9 cellular contexts compared by ENCODE assay signal in the genomic region with DNA sequence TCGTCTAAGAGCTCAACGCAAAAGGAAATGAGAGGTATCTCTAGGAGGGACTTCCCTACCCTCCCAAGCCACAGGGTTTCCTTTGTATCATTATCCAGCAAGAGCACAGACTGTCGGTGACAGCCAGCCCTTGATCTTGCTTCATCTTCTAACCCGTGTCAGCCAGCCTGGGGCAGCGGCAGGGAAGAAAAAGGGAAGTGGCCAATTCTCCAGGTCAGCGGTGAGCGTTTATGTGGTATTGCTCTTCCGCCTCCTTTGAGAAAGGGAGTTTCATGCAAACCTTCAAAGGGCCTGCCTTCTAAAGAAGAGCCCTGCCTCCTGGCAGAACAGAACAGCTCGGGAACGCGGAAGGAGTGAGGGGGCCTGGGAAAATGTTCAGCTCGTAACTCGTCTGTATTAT. TPM values are rescaled to one million over a fixed set of nuclear protein-coding genes. Genes with fewer than 3 reads are reported as not detected.
DNase-seq lines count a peak whose midpoint lies in the region; ATAC-seq, FAIRE-seq and TF ChIP-seq lines count a peak whose summit lies in the region.
"Had no signal": no experiment of that assay in that cellular context is flagged by ENCODE, and none has a peak within 500 bp of the region (broad histone marks: within the 10 kb centered on the region; RNA-seq: fewer than 3 reads in every experiment).

No MANE protein-coding gene starts in this region.

- peak overlapping the region; percentile 35; the same call in 1 of the 2 replicates for H3K4me3 ChIP-seq in GM12878

- TF ChIP-seq CTCF in GM12878 (IDR thresholded peaks at IDR 0.05 in 2 of 3, conservative IDR thresholded peaks at IDR 0.05 in 1 of 3; ENCODE audit: control insufficient read depth in 2 of 3, extremely low read depth in 1 of 3, insufficient read depth in 1 of 3, low read depth in 3 of 3, low read length in 3 of 3): no peak

- H3K36me3 ChIP-seq in GM12878 (ENCODE audit: control insufficient read depth in 2 of 2, insufficient read depth in 2 of 2, low read length in 1 of 2): no peaks in the 10 kb centered on the region

- 8% methylated on average over 13 of the region's 13 CpGs for WGBS in GM12878 (ENCODE audit: insufficient coverage, insufficient replicate concordance, low lambda C conversion rate, missing lambda C conversion rate)

- ATAC-seq in Right ventricle myocardium superior (ENCODE audit: poor library complexity): peak; percentile 51
- ATAC-seq in left cardiac atrium: no peak
- peak; percentile 85 for ATAC-seq in HG03103 (IDR thresholded peaks at IDR 0.05; ENCODE audit: low read depth, unreplicated experiment)
- peak; percentile 96 for ATAC-seq in GM12878

- no peaks in the 10 kb centered on the region for H3K27me3 ChIP-seq in GM12878 (replicated peaks in 1 of 2; ENCODE audit: control insufficient read depth in 2 of 2, insufficient read depth in 2 of 2, low read length in 1 of 2)

- H4K20me1 ChIP-seq in GM12878 (ENCODE audit: control insufficient read depth, insufficient read depth): no peaks in the 10 kb centered on the region

- CTCF ChIA-PET in GM12878 (lab: Yijun Ruan, JAX): interaction anchor here (1.5 kb wide), 1 partner anchor 8 kb away, joined by 4 read pairs; no protein-coding TSS in a partner anchor

- SMC1A ChIA-PET in GM12878 (lab: Charles Lee; ENCODE audit: uncharacterized antibody, unreplicated experiment): interaction anchor here (0.9 to 1.7 kb wide), 6 partner anchors 9 to 414 kb away, joined by 3 to 6 read pairs (median 4); no protein-coding TSS in a partner anchor

- no peak overlapping the region for H3K9ac ChIP-seq in GM12878 (ENCODE audit: control insufficient read depth, insufficient read depth, low read length)
- H3K9ac ChIP-seq: KMS-11 had no signal

- peaks cover 6% of the 10 kb centered on the region for H3K4me1 ChIP-seq in GM12878 (ENCODE audit: control insufficient read depth, insufficient read depth, low read length)

- H3K9me3 ChIP-seq in GM12878 (replicated peaks; ENCODE audit: control insufficient read depth, insufficient read depth, low read length): peaks cover 2% of the 10 kb centered on the region; the same call in 1 of the 3 replicates

- TF ChIP-seq POLR2A in GM12878 (IDR thresholded peaks at IDR 0.05; ENCODE audit: low read depth, low read length): no peak

- H3K27ac ChIP-seq in GM12878 (ENCODE audit: control insufficient read depth, insufficient read depth): no peak overlapping the region
- H3K27ac ChIP-seq: KMS-11 had no signal

- no peak overlapping the region for H2AFZ ChIP-seq in GM12878 (ENCODE audit: control insufficient read depth, low read depth, low read length)

- FAIRE-seq in GM12878 (lab: Jason Lieb, UNC): peak; percentile 81

- DNase-seq in Right ventricle myocardium superior: no peak
- no peak for DNase-seq in left cardiac atrium
- DNase-seq in GM12878 (ENCODE audit: low read depth, low spot score): peak; percentile 52
- no peak for DNase-seq in NCI-H82 (lab: John Stamatoyannopoulos, UW)
- no peak for DNase-seq in dedifferentiated amniotic fluid mesenchymal stem cell (ENCODE audit: extremely low spot score)
- no peak for DNase-seq in NCI-H2107 (lab: John Stamatoyannopoulos, UW)
- DNase-seq in activated CD4-positive, alpha-beta T cell treated with anti-CD3 and anti-CD28 coated beads for 48 hours: no peak

- peak; percentile 48 to 60; a peak in 3 of 4 replicates for TF ChIP-seq EP300 in GM12878 (IDR thresholded peaks at IDR 0.05; ENCODE audit: borderline replicate concordance in 1 of 2, control insufficient read depth in 1 of 2, low read depth in 2 of 2, low read length in 2 of 2)

- POLR2A ChIA-PET in GM12878 (lab: Charles Lee): interaction anchor here (0.6 kb wide), 1 partner anchor 10 kb away, joined by 3 read pairs; no protein-coding TSS in a partner anchor

- TF ChIP-seq RAD21 in GM12878 (IDR thresholded peaks at IDR 0.05; ENCODE audit: insufficient read depth, low read depth, low read length): no peak

- no TSS peak for BruUV-seq in GM12878 (replicated peaks; lab: Mats Ljungman, UMichigan)

- peak overlapping the region; percentile 59 for H3K4me2 ChIP-seq in GM12878 (ENCODE audit: control insufficient read depth, insufficient read depth)
- H3K4me2 ChIP-seq: KMS-11 had no signal

- RAD21 ChIA-PET in GM12878 (lab: Charles Lee; ENCODE audit: unreplicated experiment): interaction anchor here (0.9 kb wide), 1 partner anchor 44 kb away, joined by 3 read pairs; no protein-coding TSS in a partner anchor

- in situ Hi-C loops in GM12878 (cut with MboI): no loop called here

- intact Hi-C loops in Right ventricle myocardium superior (cut with DNase I) (no loop called here), left cardiac atrium (cut with DNase I) (no loop called here), GM12878 (cut with micrococcal nuclease; ENCODE audit: unreplicated experiment) (no loop called here)

- no peaks in the 10 kb centered on the region for H3K79me2 ChIP-seq in GM12878 (ENCODE audit: control insufficient read depth, insufficient read depth, low read length)

TF ChIP-seq in GM12878, 131 proteins besides CTCF, POLR2A, EP300 and RAD21 (continues in another document):
- TF ChIP-seq RUNX3 (IDR thresholded peaks at IDR 0.05; ENCODE audit: low read length) (peak; percentile 95), NR2C1 (IDR thresholded peaks at IDR 0.05) (no peak), BCL11A (IDR thresholded peaks at IDR 0.05; ENCODE audit: low read depth, low read length) (peak; percentile 38; the same call in 1 of the 2 replicates), CBFB (IDR thresholded peaks at IDR 0.05; ENCODE audit: low read depth) (0 out of 2 replicates have a peak, but pooled peaks have one; percentile 28), SP1 (IDR thresholded peaks at IDR 0.05; ENCODE audit: low read depth, low read length) (no peak), YY1 (IDR thresholded peaks at IDR 0.05; ENCODE audit: low read depth, low read length) (no peak), MXI1 (IDR thresholded peaks at IDR 0.05; ENCODE audit: low read depth, low read length) (0 out of 2 replicates have a peak, but pooled peaks have one; percentile 16), TBL1XR1 (IDR thresholded peaks at IDR 0.05; ENCODE audit: low read depth, low read length) (no peak), CHD1 (IDR thresholded peaks at IDR 0.05; ENCODE audit: low read depth, low read length) (no peak), CEBPB (IDR thresholded peaks at IDR 0.05; ENCODE audit: borderline replicate concordance in 1 of 2, low read depth in 2 of 2, low read length in 2 of 2) (peak in 1 of 2 experiments; percentile 33; a peak in 1 of 4 replicates), ZNF207 (IDR thresholded peaks at IDR 0.05; ENCODE audit: borderline replicate concordance) (no peak), ETV6 (conservative IDR thresholded peaks at IDR 0.05 in 1 of 2, IDR thresholded peaks at IDR 0.05 in 1 of 2; ENCODE audit: borderline replicate concordance in 1 of 2, low read depth in 1 of 2) (peak in 1 of 2 experiments; percentile 78; a peak in 2 of 4 replicates), SPI1 (IDR thresholded peaks at IDR 0.05; ENCODE audit: borderline replicate concordance, insufficient read depth, low read depth, low read length) (peak; percentile 99), EGR1 (IDR thresholded peaks at IDR 0.05; ENCODE audit: borderline replicate concordance in 1 of 2, low read depth in 2 of 2, low read length in 2 of 2) (no peak)
- TF ChIP-seq, protein P1, sequence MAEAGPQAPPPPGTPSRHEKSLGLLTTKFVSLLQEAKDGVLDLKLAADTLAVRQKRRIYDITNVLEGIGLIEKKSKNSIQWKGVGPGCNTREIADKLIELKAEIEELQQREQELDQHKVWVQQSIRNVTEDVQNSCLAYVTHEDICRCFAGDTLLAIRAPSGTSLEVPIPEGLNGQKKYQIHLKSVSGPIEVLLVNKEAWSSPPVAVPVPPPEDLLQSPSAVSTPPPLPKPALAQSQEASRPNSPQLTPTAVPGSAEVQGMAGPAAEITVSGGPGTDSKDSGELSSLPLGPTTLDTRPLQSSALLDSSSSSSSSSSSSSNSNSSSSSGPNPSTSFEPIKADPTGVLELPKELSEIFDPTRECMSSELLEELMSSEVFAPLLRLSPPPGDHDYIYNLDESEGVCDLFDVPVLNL (IDR thresholded peaks at IDR 0.05; ENCODE audit: low read depth, low read length): no peak
- TF ChIP-seq, protein P2, sequence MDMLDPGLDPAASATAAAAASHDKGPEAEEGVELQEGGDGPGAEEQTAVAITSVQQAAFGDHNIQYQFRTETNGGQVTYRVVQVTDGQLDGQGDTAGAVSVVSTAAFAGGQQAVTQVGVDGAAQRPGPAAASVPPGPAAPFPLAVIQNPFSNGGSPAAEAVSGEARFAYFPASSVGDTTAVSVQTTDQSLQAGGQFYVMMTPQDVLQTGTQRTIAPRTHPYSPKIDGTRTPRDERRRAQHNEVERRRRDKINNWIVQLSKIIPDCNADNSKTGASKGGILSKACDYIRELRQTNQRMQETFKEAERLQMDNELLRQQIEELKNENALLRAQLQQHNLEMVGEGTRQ (IDR thresholded peaks at IDR 0.05; ENCODE audit: borderline replicate concordance, low read depth, low read length): no peak

RNA-seq across cellular contexts. Expression of a gene that starts 41.9 kb away (rescaled TPM):
- total RNA-seq in Right ventricle myocardium superior: 8.4 TPM
- total RNA-seq in left cardiac atrium: 10 to 100 TPM in 1 of 2 donors, 1 to 10 TPM in 1; 9.5 to 14.8 TPM
- 0.12 and 0.13 TPM in 2 replicates for total RNA-seq in GM12878 (2013; cell fraction: nucleolus; rRNA removed)
- 0.22 and 0.40 TPM in 2 replicates for total RNA-seq in GM12878 (2014; rRNA removed)
- total RNA-seq in GM12878 (2014; rRNA removed; fragmentation: Illumina TruSeq; extraction: Trizol): 0.18 and 0.27 TPM in 2 replicates
- total RNA-seq in GM12878 (2021): 0.40 and 0.44 TPM in 2 replicates
- 0.72 TPM for polyA plus RNA-seq in GM12878 (2011; ENCODE audit: low read depth)
- 1.3 and 1.5 TPM in 2 replicates for polyA plus RNA-seq in GM12878 (2011; rRNA removed)
- 1.2 and 1.3 TPM in 2 replicates for polyA plus RNA-seq in GM12878 (2011; cell fraction: cytosol; rRNA removed)
- polyA plus RNA-seq in GM12878 (2011; cell fraction: nucleus; rRNA removed): 1.2 and 2.0 TPM in 2 replicates
- 0.90 and 1.1 TPM in 2 replicates for polyA plus RNA-seq in GM12878 (2012)
- 0.38 and 0.43 TPM in 2 replicates for polyA plus RNA-seq in GM12878 (2014; fragmentation: Illumina TruSeq; extraction: Trizol)
- under 1 TPM; 0.18 TPM for polyA plus RNA-seq in GM12878 (2014; fragmentation: Nextera tagmentation; extraction: Ambion mirVana)
- polyA plus RNA-seq in GM12878 (2014; rRNA removed): 0.31 and 0.33 TPM in 2 replicates
- under 1 TPM in 1 of 2 experiments, not detected in 1; 0.12 TPM for polyA plus RNA-seq in GM12878 (2016; fragmentation: Nextera tagmentation; extraction: Ambion mirVana)
- polyA minus RNA-seq in GM12878 (2011; rRNA and poly(A)+ RNA removed): 1.8 and 1.9 TPM in 2 replicates
- polyA minus RNA-seq in GM12878 (2011; cell fraction: cytosol; rRNA and poly(A)+ RNA removed): 0.80 and 1.4 TPM in 2 replicates
- polyA minus RNA-seq in GM12878 (2011; cell fraction: nucleus; rRNA and poly(A)+ RNA removed): 0.97 and 2.4 TPM in 2 replicates

Comparison
In these comparisons a context has a peak if more than half of its experiments do, and no peak if none do; other contexts are left out.
1. ATAC-seq: peak in Right ventricle myocardium superior (single experiment), HG03103 (single experiment) and GM12878 (single experiment); none in left cardiac atrium (0 of 2).